18 cellular contexts compared by ENCODE assay signal in genomic region chr19:30783212-30783611, GRCh38.
DNase-seq lines count a peak whose midpoint lies in the region; ATAC-seq and TF ChIP-seq lines count a peak whose summit lies in the region.
"Had no signal": no experiment of that assay in that cellular context is flagged by ENCODE, and none has a peak within 500 bp of the region (broad histone marks: within the 10 kb centered on the region; RNA-seq: fewer than 3 reads in every experiment).

No MANE protein-coding gene starts in this region.

- no peaks in the 10 kb centered on the region for H3K27me3 ChIP-seq in lung (ENCODE audit: control insufficient read depth, insufficient read depth)

- TF ChIP-seq CTCF in HEK293 (tag by site-specific recombination; IDR thresholded peaks at IDR 0.05) (no peak), lung (IDR thresholded peaks at IDR 0.05; ENCODE audit: control extremely low read depth, extremely low read depth) (no peak)

- H3K27ac ChIP-seq in HEK293 (ENCODE audit: extremely low read depth, low read depth, low read length) (no peak overlapping the region), lung (ENCODE audit: low read depth in 1 of 2, low read length in 1 of 2) (no peak overlapping the region)
- H3K27ac ChIP-seq: A549 had no signal

- CTCF ChIA-PET in HEK293 (lab: Yijun Ruan, JAX): interaction anchor here (0.5 to 3.7 kb wide), 22 partner anchors 9 to 1470 kb away, joined by 3 to 29 read pairs (median 4); no protein-coding TSS in a partner anchor

- ATAC-seq in lung (ENCODE audit: insufficient read depth, low FRiP score): no peak
- no peak for ATAC-seq in left lobe of liver
- ATAC-seq: A549 had no signal

- H3K4me1 ChIP-seq in HEK293 (ENCODE audit: control insufficient read depth, insufficient read depth, low read length) (no peaks in the 10 kb centered on the region), lung (ENCODE audit: control insufficient read depth in 2 of 2, insufficient read depth in 2 of 2, low read length in 2 of 2) (no peaks in the 10 kb centered on the region)
- H3K4me1 ChIP-seq: A549, HAP-1 had no signal

- DNase-seq in AG20443 (ENCODE audit: low spot score) (peak; percentile 0), lung (ENCODE audit: low spot score) (peak; percentile 25), NCI-H1092 (lab: John Stamatoyannopoulos, UW) (no peak), left lobe of liver (ENCODE audit: low spot score) (no peak), RPMI8226 (no peak)
- DNase-seq: 8988T; ACHN; C1 segment of cervical spinal cord; Calu3; CD4-positive, alpha-beta memory T cell; COR-L47; DMS53; DMS79 treated with DMSO at 0.1 percent for 48 hours; GF-D8; GOT3 had no signal

- H3K9me3 ChIP-seq in HEK293 (ENCODE audit: control insufficient read depth, insufficient read depth, low read depth, low read length) (no peaks in the 10 kb centered on the region; the same call in 1 of the 2 replicates), lung (ENCODE audit: control insufficient read depth in 2 of 2, insufficient read depth in 1 of 2, low read length in 1 of 2) (peaks cover 0 to 5% of the 10 kb centered on the region in 2 donors)
- H3K9me3 ChIP-seq: HAP-1 had no signal

- H3K36me3 ChIP-seq in HEK293 (ENCODE audit: control insufficient read depth in 2 of 2, insufficient read depth in 1 of 2, low read length in 2 of 2) (no peaks in the 10 kb centered on the region), lung (ENCODE audit: control insufficient read depth in 2 of 2, insufficient read depth in 2 of 2, low read length in 2 of 2) (no peaks in the 10 kb centered on the region)
- H3K36me3 ChIP-seq: HAP-1 had no signal

- WGBS in lung, 2 donors: 85 to 86% methylated on average over 3 of the region's 3 CpGs

- H3K4me3 ChIP-seq in HEK293 (ENCODE audit: low read depth, low read length) (no peak overlapping the region), lung (no peak overlapping the region)
- H3K4me3 ChIP-seq: A549, HAP-1 had no signal

- POLR2A ChIA-PET in HEK293 (lab: Yijun Ruan, JAX): no interaction called here

TF ChIP-seq in HEK293, 187 proteins besides CTCF, POLR2A, EP300 and RAD21:
- TF ChIP-seq ZNF513 (tag by site-specific recombination; IDR thresholded peaks at IDR 0.05): no peak
- 0 out of 2 replicates have a peak, but pooled peaks have one; percentile 19 for TF ChIP-seq ZNF585B (tag by site-specific recombination; IDR thresholded peaks at IDR 0.05)
- TF ChIP-seq GLIS1 (tag by site-specific recombination; IDR thresholded peaks at IDR 0.05): no peak

Comparison
In these comparisons a context has a peak if more than half of its experiments do, and no peak if none do; other contexts are left out.
1. DNase-seq: peak in AG20443 (single experiment) and lung (single experiment); none in NCI-H1092 (single experiment), left lobe of liver (single experiment) and RPMI8226 (single experiment).